ENCODE assay signal across 8 cellular contexts in genomic region chr3:119676771-119677640, GRCh38. TPM values are rescaled to one million over a fixed set of nuclear protein-coding genes. Genes with fewer than 3 reads are reported as not detected.
DNase-seq lines count a peak whose midpoint lies in the region; ATAC-seq and TF ChIP-seq lines count a peak whose summit lies in the region.

TSS of gene COX17 (minus strand) at chr3:119677406. CDS start at chr3:119677310, 96 bp downstream.

- no peaks in the 10 kb centered on the region for H3K9me3 ChIP-seq in cardiac muscle cell (ENCODE audit: low read depth)
- H3K9me3 ChIP-seq in parathyroid adenoma (ENCODE audit: control insufficient read depth, low read length), result no peaks in the 10 kb centered on the region
- no peaks in the 10 kb centered on the region for H3K9me3 ChIP-seq in tibial nerve

- H3K27me3 Mint-ChIP-seq in activated naive CD8-positive, alpha-beta T cell treated with anti-CD3 and anti-CD28 coated beads, Interleukin-2, amount 50 U/mL, for 24 hours, result peaks cover 3% of the 10 kb centered on the region

- H3K4me3 Mint-ChIP-seq in activated naive CD8-positive, alpha-beta T cell treated with anti-CD3 and anti-CD28 coated beads, Interleukin-2, amount 50 U/mL, for 24 hours, result peak within 1 kb of the TSS; percentile 99

- H3K4me1 ChIP-seq in cardiac muscle cell (ENCODE audit: low read depth), result peaks cover 24% of the 10 kb centered on the region
- H3K4me1 ChIP-seq in parathyroid adenoma, result peaks cover 30% of the 10 kb centered on the region
- H3K4me1 ChIP-seq in tibial nerve, result peaks cover 0 to 26% (median 13%) of the 10 kb centered on the region in 4 donors

- peak within 1 kb of the TSS; percentile 99 for H3K27ac Mint-ChIP-seq in activated naive CD8-positive, alpha-beta T cell treated with anti-CD3 and anti-CD28 coated beads, Interleukin-2, amount 50 U/mL, for 24 hours

- peak within 1 kb of the TSS; percentile 71 for H2AFZ ChIP-seq in parathyroid adenoma

- peaks cover 18% of the 10 kb centered on the region for H3K36me3 Mint-ChIP-seq in activated naive CD8-positive, alpha-beta T cell treated with anti-CD3 and anti-CD28 coated beads, Interleukin-2, amount 50 U/mL, for 24 hours (ENCODE audit: low read depth)

- peaks cover 3% of the 10 kb centered on the region for H3K9me3 Mint-ChIP-seq in activated naive CD8-positive, alpha-beta T cell treated with anti-CD3 and anti-CD28 coated beads, Interleukin-2, amount 50 U/mL, for 24 hours

- TF ChIP-seq CTCF in GM12865 (IDR thresholded peaks at IDR 0.05; ENCODE audit: insufficient read depth, low read depth, low read length, missing control alignments) (no peak), cardiac muscle cell (IDR thresholded peaks at IDR 0.05; ENCODE audit: low read depth, low read length) (no peak), parathyroid adenoma (IDR thresholded peaks at IDR 0.05) (peak; percentile 8), tibial nerve (IDR thresholded peaks at IDR 0.05) (peak in 1 of 5 experiments; percentile 26)

- H3K4me3 ChIP-seq in GM12865 (ENCODE audit: low read depth, low read length) (peak within 1 kb of the TSS; percentile 85), cardiac muscle cell (peak within 1 kb of the TSS; percentile 63), parathyroid adenoma (ENCODE audit: low read depth, low read length) (peak within 1 kb of the TSS; percentile 69), tibial nerve (peak within 1 kb of the TSS; percentile 63 to 78 (median 68))

- H3K4me2 ChIP-seq in parathyroid adenoma (ENCODE audit: low read length), result peak within 1 kb of the TSS; percentile 88

- TF ChIP-seq POLR2A in tibial nerve (IDR thresholded peaks at IDR 0.05), result peak; percentile 28 to 74

- WGBS in tibial nerve, 2 donors, result 1% methylated on average over 51 to 52 of the region's 54 CpGs

- peaks cover 37% of the 10 kb centered on the region for H3K4me1 Mint-ChIP-seq in activated naive CD8-positive, alpha-beta T cell treated with anti-CD3 and anti-CD28 coated beads, Interleukin-2, amount 50 U/mL, for 24 hours

- ATAC-seq in HG02763 (IDR thresholded peaks at IDR 0.05; ENCODE audit: unreplicated experiment), result peak; percentile 88
- peak; percentile 91 for ATAC-seq in activated naive CD8-positive, alpha-beta T cell treated with anti-CD3 and anti-CD28 coated beads, Interleukin-2, amount 50 U/mL, for 24 hours

- peaks cover 8% of the 10 kb centered on the region for H3K36me3 ChIP-seq in cardiac muscle cell
- no peaks in the 10 kb centered on the region for H3K36me3 ChIP-seq in parathyroid adenoma (ENCODE audit: control insufficient read depth, insufficient read depth, low read length)
- peaks cover 0 to 29% (median 4%) of the 10 kb centered on the region in 3 donors for H3K36me3 ChIP-seq in tibial nerve

- DNase-seq in GM12865 (ENCODE audit: low read depth) (peak; percentile 99), NCI-H1417 treated with DMSO at 0.1 percent for 48 hours (lab: John Stamatoyannopoulos, UW) (peak; percentile 97), SW480 (ENCODE audit: low spot score) (peak; percentile 97), cardiac muscle cell (ENCODE audit: low read depth in 1 of 2, low spot score in 1 of 2) (peak; percentile 95 to 97), tibial nerve (ENCODE audit: low spot score in 2 of 2) (peak; percentile 85 to 87)
- peak; percentile 94 for DNase-seq in activated naive CD8-positive, alpha-beta T cell treated with anti-CD3 and anti-CD28 coated beads, Interleukin-2, amount 50 U/mL, for 24 hours

- peak within 1 kb of the TSS; percentile 94 for H3K27ac ChIP-seq in cardiac muscle cell
- H3K27ac ChIP-seq in parathyroid adenoma, result peak within 1 kb of the TSS; percentile 75
- peak within 1 kb of the TSS; percentile 91 to 96 (median 94) for H3K27ac ChIP-seq in tibial nerve

- peak within 1 kb of the TSS; percentile 32 for H3K9ac ChIP-seq in parathyroid adenoma

- peak; percentile 60 to 92 for TF ChIP-seq EP300 in tibial nerve (IDR thresholded peaks at IDR 0.05)

- peaks cover 5% of the 10 kb centered on the region for H3K79me2 ChIP-seq in parathyroid adenoma

- H3K27me3 ChIP-seq in cardiac muscle cell (no peaks in the 10 kb centered on the region), parathyroid adenoma (ENCODE audit: control insufficient read depth, insufficient read depth, low read length) (no peaks in the 10 kb centered on the region), tibial nerve (no peaks in the 10 kb centered on the region)

RNA-seq across cellular contexts. Expression of gene COX17, which starts in this region (rescaled TPM):
- total RNA-seq in cardiac muscle cell (45.5 and 56.8 TPM in 2 replicates), tibial nerve (10 to 100 TPM; 17.8 to 40.8 (median 35.1) TPM)
- polyA plus RNA-seq in cardiac muscle cell, result 146 and 174 TPM in 2 replicates

Comparison
In these comparisons a context has a peak if more than half of its experiments do, and no peak if none do; other contexts are left out.
1. Peak in every context shown above with its lines: DNase-seq, ATAC-seq, H3K4me3 ChIP-seq and H3K27ac ChIP-seq.